ENCODE assay signal across 1 cellular context in the genomic region with DNA sequence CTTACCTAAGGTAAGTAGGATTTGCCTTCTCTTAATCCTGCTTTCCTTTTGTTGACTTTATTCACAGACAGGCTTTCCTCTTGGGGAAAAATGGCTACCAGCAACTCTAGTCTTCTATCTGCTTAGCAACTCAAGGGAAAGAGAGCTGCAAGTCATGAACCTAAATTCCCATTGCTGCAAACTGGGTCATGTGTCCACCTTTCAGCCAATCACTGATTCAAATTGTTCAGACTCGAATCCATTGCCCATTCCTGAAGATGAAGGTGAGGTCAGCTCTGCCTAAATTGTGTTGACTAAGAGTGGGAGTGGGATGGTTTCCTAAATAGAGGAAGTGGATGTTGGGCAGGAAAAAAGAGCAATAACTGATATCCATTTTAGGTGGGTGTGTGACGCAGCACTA.
TF ChIP-seq lines count a peak whose summit lies in the region.

No MANE protein-coding gene starts in this region.

TF ChIP-seq in K562, 482 proteins besides CTCF, POLR2A, EP300 and RAD21 (continued from another document):
- TF ChIP-seq TFE3 (CRISPR knock-in tag; IDR thresholded peaks at IDR 0.05) (no peak), SREBF2 (CRISPR knock-in tag; IDR thresholded peaks at IDR 0.05) (no peak), ZNF695 (CRISPR knock-in tag; IDR thresholded peaks at IDR 0.05) (no peak), ZNF780A (CRISPR knock-in tag; IDR thresholded peaks at IDR 0.05) (no peak), NFRKB (IDR thresholded peaks at IDR 0.05; ENCODE audit: low read depth) (0 out of 2 replicates have a peak, but pooled peaks have one; percentile 41), USF1 (CRISPR knock-in tag; IDR thresholded peaks at IDR 0.05) (peak; percentile 90), ZNF239 (CRISPR knock-in tag; IDR thresholded peaks at IDR 0.05) (no peak), CTBP1 (IDR thresholded peaks at IDR 0.05; ENCODE audit: borderline replicate concordance) (no peak), NFXL1 (CRISPR knock-in tag; IDR thresholded peaks at IDR 0.05) (no peak), ZNF398 (CRISPR knock-in tag; IDR thresholded peaks at IDR 0.05) (no peak), NCOA6 (IDR thresholded peaks at IDR 0.05) (no peak), YY1 (IDR thresholded peaks at IDR 0.05; ENCODE audit: borderline replicate concordance in 1 of 3, control insufficient read depth in 1 of 3, extremely low read depth in 1 of 3, insufficient read depth in 3 of 3, insufficient read length in 1 of 3, insufficient replicate concordance in 2 of 3, low read depth in 1 of 3, low read length in 2 of 3) (peak in 1 of 3 experiments; percentile 53), FOXM1 (IDR thresholded peaks at IDR 0.05; ENCODE audit: low read depth) (no peak), FOXM1 (CRISPR knock-in tag; IDR thresholded peaks at IDR 0.05; ENCODE audit: low read depth) (no peak), EHMT2 (IDR thresholded peaks at IDR 0.05) (peak; percentile 57; the same call in 1 of the 2 replicates), CBFA2T3 (IDR thresholded peaks at IDR 0.05) (no peak), MITF (IDR thresholded peaks at IDR 0.05) (no peak), SNRNP70 (optimal IDR thresholded peaks at IDR 0.05; ENCODE audit: low read depth, low read length) (no peak), ZNF384 (IDR thresholded peaks at IDR 0.05; ENCODE audit: low read depth, low read length) (no peak), SMC3 (conservative IDR thresholded peaks at IDR 0.05; ENCODE audit: insufficient read depth, low read depth, low read length) (no peak), PML (IDR thresholded peaks at IDR 0.05; ENCODE audit: low read length) (no peak), MAFF (IDR thresholded peaks at IDR 0.05; ENCODE audit: low read length) (no peak), GTF2A2 (tag; IDR thresholded peaks at IDR 0.05) (no peak), THRAP3 (IDR thresholded peaks at IDR 0.05; ENCODE audit: borderline replicate concordance) (no peak), GTF3C2 (IDR thresholded peaks at IDR 0.05; ENCODE audit: borderline replicate concordance, extremely low read depth, insufficient read length) (no peak), MCM3 (IDR thresholded peaks at IDR 0.05) (no peak), HDAC3 (IDR thresholded peaks at IDR 0.05; ENCODE audit: borderline replicate concordance, partially characterized antibody) (no peak), ZFP36 (IDR thresholded peaks at IDR 0.05; ENCODE audit: low read depth, low read length, partially characterized antibody) (no peak), JUND (IDR thresholded peaks at IDR 0.05; ENCODE audit: borderline replicate concordance, low read depth, low read length) (peak; percentile 47; the same call in 1 of the 2 replicates), JUND (tag; IDR thresholded peaks at IDR 0.05; ENCODE audit: borderline replicate concordance, low read depth, low read length) (peak; percentile 46; the same call in 1 of the 3 replicates), HNRNPLL (IDR thresholded peaks at IDR 0.05; ENCODE audit: low read depth, low read length, poor library complexity, severe bottlenecking) (peak; percentile 46), RBFOX2 (IDR thresholded peaks at IDR 0.05; ENCODE audit: low read depth, low read length) (no peak), RAD51 (IDR thresholded peaks at IDR 0.05; ENCODE audit: borderline replicate concordance, low read depth) (peak; percentile 87), KLF6 (CRISPR knock-in tag; IDR thresholded peaks at IDR 0.05; ENCODE audit: borderline replicate concordance) (peak; percentile 33; the same call in 1 of the 2 replicates), ZFP91 (CRISPR knock-in tag; IDR thresholded peaks at IDR 0.05) (no peak), CREB1 (IDR thresholded peaks at IDR 0.05) (no peak), CREB1 (CRISPR knock-in tag; IDR thresholded peaks at IDR 0.05) (no peak), MAFG (tag; conservative IDR thresholded peaks at IDR 0.05) (0 out of 2 replicates have a peak, but pooled peaks have one; percentile 27), POLR3A (IDR thresholded peaks at IDR 0.05; ENCODE audit: borderline replicate concordance, extremely low read depth, insufficient read depth, insufficient read length) (no peak), TAF15 (IDR thresholded peaks at IDR 0.05; ENCODE audit: low read depth, low read length) (no peak), ETV6 (IDR thresholded peaks at IDR 0.05; ENCODE audit: borderline replicate concordance in 1 of 2, low read depth in 2 of 2, low read length in 1 of 2) (peak in 1 of 2 experiments; percentile 9; a peak in 1 of 4 replicates), ETV6 (CRISPR knock-in tag; IDR thresholded peaks at IDR 0.05; ENCODE audit: borderline replicate concordance) (no peak), SAP30 (IDR thresholded peaks at IDR 0.05; ENCODE audit: borderline replicate concordance, insufficient read depth, low read depth, low read length, poor library complexity, severe bottlenecking) (no peak), NFE2 (IDR thresholded peaks at IDR 0.05; ENCODE audit: low read depth) (peak; percentile 44)
- TF ChIP-seq, protein P1, sequence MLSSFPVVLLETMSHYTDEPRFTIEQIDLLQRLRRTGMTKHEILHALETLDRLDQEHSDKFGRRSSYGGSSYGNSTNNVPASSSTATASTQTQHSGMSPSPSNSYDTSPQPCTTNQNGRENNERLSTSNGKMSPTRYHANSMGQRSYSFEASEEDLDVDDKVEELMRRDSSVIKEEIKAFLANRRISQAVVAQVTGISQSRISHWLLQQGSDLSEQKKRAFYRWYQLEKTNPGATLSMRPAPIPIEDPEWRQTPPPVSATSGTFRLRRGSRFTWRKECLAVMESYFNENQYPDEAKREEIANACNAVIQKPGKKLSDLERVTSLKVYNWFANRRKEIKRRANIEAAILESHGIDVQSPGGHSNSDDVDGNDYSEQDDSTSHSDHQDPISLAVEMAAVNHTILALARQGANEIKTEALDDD (IDR thresholded peaks at IDR 0.05), result peak; percentile 49
- TF ChIP-seq, protein P2, sequence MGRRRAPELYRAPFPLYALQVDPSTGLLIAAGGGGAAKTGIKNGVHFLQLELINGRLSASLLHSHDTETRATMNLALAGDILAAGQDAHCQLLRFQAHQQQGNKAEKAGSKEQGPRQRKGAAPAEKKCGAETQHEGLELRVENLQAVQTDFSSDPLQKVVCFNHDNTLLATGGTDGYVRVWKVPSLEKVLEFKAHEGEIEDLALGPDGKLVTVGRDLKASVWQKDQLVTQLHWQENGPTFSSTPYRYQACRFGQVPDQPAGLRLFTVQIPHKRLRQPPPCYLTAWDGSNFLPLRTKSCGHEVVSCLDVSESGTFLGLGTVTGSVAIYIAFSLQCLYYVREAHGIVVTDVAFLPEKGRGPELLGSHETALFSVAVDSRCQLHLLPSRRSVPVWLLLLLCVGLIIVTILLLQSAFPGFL (CRISPR knock-in tag; IDR thresholded peaks at IDR 0.05), result no peak
- TF ChIP-seq, protein P3, sequence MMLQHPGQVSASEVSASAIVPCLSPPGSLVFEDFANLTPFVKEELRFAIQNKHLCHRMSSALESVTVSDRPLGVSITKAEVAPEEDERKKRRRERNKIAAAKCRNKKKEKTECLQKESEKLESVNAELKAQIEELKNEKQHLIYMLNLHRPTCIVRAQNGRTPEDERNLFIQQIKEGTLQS (IDR thresholded peaks at IDR 0.05), result peak; percentile 41; the same call in 1 of the 2 replicates
- TF ChIP-seq, protein P3 (CRISPR knock-in tag; conservative IDR thresholded peaks at IDR 0.05), result no peak
